In genomic region chr20:1225263-1225728, GRCh38 we compare ENCODE assay signal across 1 cellular context.
A peak's percentile ranks its signal among the peaks of the same experiment; 100 is the strongest.
TF ChIP-seq lines count a peak whose summit lies in the region.

No MANE protein-coding gene starts in this region.

TF ChIP-seq in HepG2, 621 proteins besides CTCF, POLR2A, EP300 and RAD21 (continued from another document and continues in another):
- TF ChIP-seq ZBTB10 (CRISPR knock-in tag; IDR thresholded peaks at IDR 0.05; ENCODE audit: borderline replicate concordance) (no peak), SAFB2 (CRISPR knock-in tag; IDR thresholded peaks at IDR 0.05; ENCODE audit: borderline replicate concordance, low read depth) (peak; percentile 29; the same call in 1 of the 2 replicates), FOXC1 (CRISPR knock-in tag; IDR thresholded peaks at IDR 0.05; ENCODE audit: borderline replicate concordance) (0 out of 2 replicates have a peak, but pooled peaks have one; percentile 10), ZNF790 (CRISPR knock-in tag; IDR thresholded peaks at IDR 0.05; ENCODE audit: borderline replicate concordance) (no peak), YEATS2 (CRISPR knock-in tag; IDR thresholded peaks at IDR 0.05; ENCODE audit: borderline replicate concordance) (no peak), MXD3 (CRISPR knock-in tag; IDR thresholded peaks at IDR 0.05) (no peak; the same call in 1 of the 2 replicates), BRD4 (CRISPR knock-in tag; IDR thresholded peaks at IDR 0.05) (no peak), NFAT5 (CRISPR knock-in tag; IDR thresholded peaks at IDR 0.05) (no peak), ZNF607 (CRISPR knock-in tag; IDR thresholded peaks at IDR 0.05; ENCODE audit: borderline replicate concordance) (no peak), SOX6 (IDR thresholded peaks at IDR 0.05) (no peak), SOX6 (CRISPR knock-in tag; IDR thresholded peaks at IDR 0.05) (0 out of 2 replicates have a peak, but pooled peaks have one; percentile 30), SAP130 (CRISPR knock-in tag; IDR thresholded peaks at IDR 0.05; ENCODE audit: low read depth) (peak; percentile 36; the same call in 1 of the 2 replicates), IRF2 (CRISPR knock-in tag; IDR thresholded peaks at IDR 0.05) (0 out of 2 replicates have a peak, but pooled peaks have one; percentile 13), ZNF567 (CRISPR knock-in tag; IDR thresholded peaks at IDR 0.05; ENCODE audit: borderline replicate concordance) (no peak), PATZ1 (CRISPR knock-in tag; IDR thresholded peaks at IDR 0.05) (peak; percentile 54), ZNF883 (CRISPR knock-in tag; IDR thresholded peaks at IDR 0.05; ENCODE audit: not compliant biosample characterization) (peak; percentile 15), SMYD3 (CRISPR knock-in tag; IDR thresholded peaks at IDR 0.05) (no peak), SRSF4 (IDR thresholded peaks at IDR 0.05; ENCODE audit: low read depth, low read length, poor library complexity, severe bottlenecking) (no peak), ZBTB44 (CRISPR knock-in tag; IDR thresholded peaks at IDR 0.05) (no peak), LCORL (IDR thresholded peaks at IDR 0.05) (no peak), LCORL (CRISPR knock-in tag; IDR thresholded peaks at IDR 0.05) (0 out of 2 replicates have a peak, but pooled peaks have one; percentile 20), AFF4 (CRISPR knock-in tag; IDR thresholded peaks at IDR 0.05) (no peak), ZNF580 (CRISPR knock-in tag; IDR thresholded peaks at IDR 0.05; ENCODE audit: borderline replicate concordance, low read depth) (no peak), RBFOX2 (IDR thresholded peaks at IDR 0.05; ENCODE audit: low read depth, low read length) (0 out of 2 replicates have a peak, but pooled peaks have one; percentile 4), HOXD1 (CRISPR knock-in tag; IDR thresholded peaks at IDR 0.05) (no peak), HNF4A (CRISPR knock-in tag; IDR thresholded peaks at IDR 0.05) (peak; percentile 28; the same call in 1 of the 2 replicates), TFE3 (CRISPR knock-in tag; IDR thresholded peaks at IDR 0.05) (no peak)
